ENCODE assay signal across 22 cellular contexts in the genomic region with DNA sequence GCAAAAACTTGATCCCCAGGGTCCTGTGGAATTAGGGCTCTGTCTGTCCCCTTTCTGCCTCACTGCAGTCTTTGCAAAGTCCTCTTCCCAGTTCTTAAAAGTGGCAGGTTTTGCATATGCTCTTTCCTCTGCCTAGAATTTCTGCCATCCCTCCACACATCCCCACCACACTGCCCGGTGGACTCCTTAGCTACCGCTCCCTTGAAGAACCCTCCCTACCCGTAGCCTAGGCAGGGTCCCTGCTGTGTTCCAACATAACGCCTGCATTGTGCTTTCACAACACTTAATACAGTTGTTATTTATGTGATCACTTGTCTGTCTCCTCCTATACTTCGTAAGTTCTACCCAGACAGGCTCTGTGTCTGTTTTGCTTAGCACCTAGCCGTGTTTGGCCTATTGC.
A peak's percentile ranks its signal among the peaks of the same experiment; 100 is the strongest.
DNase-seq lines count a peak whose midpoint lies in the region; ATAC-seq, FAIRE-seq and TF ChIP-seq lines count a peak whose summit lies in the region.
"Had no signal": no experiment of that assay in that cellular context is flagged by ENCODE, and none has a peak within 500 bp of the region (broad histone marks: within the 10 kb centered on the region; RNA-seq: fewer than 3 reads in every experiment).

No MANE protein-coding gene starts in this region.

- dilution Hi-C loops in endothelial cell of umbilical vein (cut with MboI; ENCODE audit: extremely low pct_ligation_motif_present, low sequenced_read_pairs) = no loop called here

- H3K36me3 ChIP-seq in endothelial cell of umbilical vein (ENCODE audit: control insufficient read depth in 2 of 2, extremely low read depth in 1 of 2, insufficient read depth in 2 of 2, low read length in 2 of 2) (no peaks in the 10 kb centered on the region), osteoblast (ENCODE audit: insufficient read depth, low read length) (no peaks in the 10 kb centered on the region), uterus (no peaks in the 10 kb centered on the region)
- H3K36me3 ChIP-seq: lower lobe of right lung had no signal

- H3K36me3 Mint-ChIP-seq in WTC11 = no peaks in the 10 kb centered on the region
- H3K36me3 Mint-ChIP-seq: immature natural killer cell had no signal

- intact Hi-C loops in endothelial cell of umbilical vein (cut with micrococcal nuclease) (no loop called here), uterus (cut with DNase I; ENCODE audit: low total_unique reads) (no loop called here), posterior vena cava (cut with DNase I) (no loop called here)

- H2AFZ ChIP-seq in endothelial cell of umbilical vein (ENCODE audit: low read depth, low read length) = no peak overlapping the region
- no peak overlapping the region for H2AFZ ChIP-seq in osteoblast (ENCODE audit: low read length)

- H3K4me2 ChIP-seq in endothelial cell of umbilical vein (ENCODE audit: insufficient read depth, low read length) (no peak overlapping the region), osteoblast (ENCODE audit: insufficient read depth, low read length) (no peak overlapping the region)

- H3K27me3 Mint-ChIP-seq in WTC11 (ENCODE audit: low read depth) = no peaks in the 10 kb centered on the region

- H4K20me1 ChIP-seq in endothelial cell of umbilical vein (replicated peaks; ENCODE audit: control insufficient read depth, extremely low read depth, insufficient read depth, low read length) = no peaks in the 10 kb centered on the region
- no peaks in the 10 kb centered on the region for H4K20me1 ChIP-seq in osteoblast (ENCODE audit: insufficient read depth, low read length)

- no peaks in the 10 kb centered on the region for H3K27me3 ChIP-seq in endothelial cell of umbilical vein (ENCODE audit: control insufficient read depth in 2 of 2, insufficient read depth in 2 of 2, low read length in 2 of 2)
- H3K27me3 ChIP-seq in osteoblast (ENCODE audit: insufficient read depth, low read length) = no peaks in the 10 kb centered on the region
- no peaks in the 10 kb centered on the region for H3K27me3 ChIP-seq in uterus
- H3K27me3 ChIP-seq: heart left ventricle had no signal

- H3K79me2 ChIP-seq in endothelial cell of umbilical vein (ENCODE audit: control insufficient read depth, insufficient read depth, low read length) (peaks cover 35% of the 10 kb centered on the region), osteoblast (ENCODE audit: insufficient read depth, low read length) (peaks cover 30% of the 10 kb centered on the region)

- no peak overlapping the region for H3K4me3 Mint-ChIP-seq in WTC11
- H3K4me3 Mint-ChIP-seq: central memory CD8-positive, alpha-beta T cell; effector memory CD8-positive, alpha-beta T cell; immature natural killer cell; naive thymus-derived CD4-positive, alpha-beta T cell; T-helper 17 cell had no signal

- no peaks in the 10 kb centered on the region for H3K9me3 Mint-ChIP-seq in WTC11
- H3K9me3 Mint-ChIP-seq: central memory CD8-positive, alpha-beta T cell; effector memory CD8-positive, alpha-beta T cell; immature natural killer cell had no signal

- H3K4me1 ChIP-seq in endothelial cell of umbilical vein (ENCODE audit: control insufficient read depth, extremely low read depth, insufficient read depth, low read length) (peaks cover 47% of the 10 kb centered on the region), osteoblast (ENCODE audit: insufficient read depth, low read length) (peaks cover 53% of the 10 kb centered on the region), uterus (peaks cover 20 to 27% of the 10 kb centered on the region in 2 donors)

- TF ChIP-seq POLR2A in endothelial cell of umbilical vein (IDR thresholded peaks at IDR 0.05; ENCODE audit: low read depth, low read length) (no peak), uterus (IDR thresholded peaks at IDR 0.05) (no peak)

- no peaks in the 10 kb centered on the region for H3K9me1 ChIP-seq in endothelial cell of umbilical vein (replicated peaks; ENCODE audit: control insufficient read depth, extremely low read depth, insufficient read depth, low read length)

- no TSS peak for BruUV-seq in endothelial cell of umbilical vein (replicated peaks; lab: Mats Ljungman, UMichigan)

- no peaks in the 10 kb centered on the region for H3K9me3 ChIP-seq in endothelial cell of umbilical vein (replicated peaks; ENCODE audit: control insufficient read depth, insufficient read depth, low read length)
- H3K9me3 ChIP-seq in osteoblast (ENCODE audit: low read depth, low read length) = no peaks in the 10 kb centered on the region
- H3K9me3 ChIP-seq in uterus = no peaks in the 10 kb centered on the region
- H3K9me3 ChIP-seq: heart left ventricle, lower lobe of right lung had no signal

- in situ Hi-C loops in GM13977 (cut with MboI; ENCODE audit: low pct_unique_long_range_greater_than_20kb, low sequenced_read_pairs, unreplicated experiment) = loop anchor here (10.0 kb wide), 1 partner anchor 56 kb away; no protein-coding TSS in a partner anchor

- H3K27ac Mint-ChIP-seq in WTC11 = peak overlapping the region; percentile 5; the same call in 1 of the 2 replicates
- H3K27ac Mint-ChIP-seq: effector memory CD8-positive, alpha-beta T cell; immature natural killer cell; T-helper 17 cell had no signal

- TF ChIP-seq CTCF in WTC11 (IDR thresholded peaks at IDR 0.05) (no peak), endothelial cell of umbilical vein (IDR thresholded peaks at IDR 0.05; ENCODE audit: extremely low read depth in 1 of 2, insufficient read depth in 1 of 2, low read depth in 1 of 2, low read length in 2 of 2) (no peak), osteoblast (IDR thresholded peaks at IDR 0.05; ENCODE audit: extremely low read depth, low read depth, low read length) (no peak), uterus (IDR thresholded peaks at IDR 0.05) (no peak), GM13977 (IDR thresholded peaks at IDR 0.05; ENCODE audit: extremely low read depth, insufficient read depth, missing control alignments) (no peak)

- H3K4me3 ChIP-seq in endothelial cell of umbilical vein (replicated peaks in 1 of 3; ENCODE audit: insufficient read depth in 1 of 3, low read depth in 1 of 3, low read length in 3 of 3) (no peak overlapping the region), osteoblast (ENCODE audit: insufficient read depth, low read length) (no peak overlapping the region), uterus (no peak overlapping the region)
- H3K4me3 ChIP-seq: heart left ventricle, lower lobe of right lung had no signal

- POLR2A ChIA-PET in WTC11 (lab: Charles Lee) (no interaction called here), endothelial cell of umbilical vein (lab: Charles Lee) (no interaction called here)

- peak; percentile 70 for ATAC-seq in WTC11
- no peak for ATAC-seq in HG02885 (IDR thresholded peaks at IDR 0.05; ENCODE audit: poor library complexity, unreplicated experiment)
- ATAC-seq: effector memory CD8-positive, alpha-beta T cell; heart left ventricle; lower lobe of right lung; naive thymus-derived CD4-positive, alpha-beta T cell; T-helper 17 cell had no signal

- peaks cover 30% of the 10 kb centered on the region for H3K4me1 Mint-ChIP-seq in WTC11
- H3K4me1 Mint-ChIP-seq: central memory CD8-positive, alpha-beta T cell had no signal

- CTCF ChIA-PET in WTC11 (lab: Charles Lee) (no interaction called here), endothelial cell of umbilical vein (lab: Charles Lee) (interaction anchor here (1.0 to 6.7 kb wide), 2 partner anchors 9 to 16 kb away, joined by 5 to 91 read pairs; no protein-coding TSS in a partner anchor)

- H3K9ac ChIP-seq in endothelial cell of umbilical vein (replicated peaks; ENCODE audit: extremely low read depth, insufficient read depth, low read length) = peak overlapping the region; percentile 14

- H3K27ac ChIP-seq in endothelial cell of umbilical vein (ENCODE audit: insufficient read depth, low read depth, low read length) (peak overlapping the region; percentile 86), osteoblast (ENCODE audit: low read depth, low read length) (peak overlapping the region; percentile 50), uterus (peak overlapping the region; percentile 87 to 98)
- H3K27ac ChIP-seq: lower lobe of right lung had no signal

- DNase-seq in WTC11 (ENCODE audit: low spot score) (no peak), endothelial cell of umbilical vein (ENCODE audit: low read depth, low spot score) (no peak), osteoblast (ENCODE audit: insufficient read length, low spot score, missing footprints) (no peak), uterus (no peak), posterior vena cava (ENCODE audit: low spot score) (no peak), GM13977 (ENCODE audit: low spot score) (no peak)
- DNase-seq: activated CD4-positive, alpha-beta T cell treated with anti-CD3 and anti-CD28 coated beads, Interleukin-2, amount 50 U/mL, for 1 hour; activated gamma-delta T cell; AML-193; DND-41; effector memory CD8-positive, alpha-beta T cell; heart left ventricle; immature natural killer cell; Kasumi-1; lower lobe of right lung; naive thymus-derived CD4-positive, alpha-beta T cell; NCI-H1092 treated with DMSO at 0.1 percent for 48 hours; NCI-H526; stimulated activated CD4-positive, alpha-beta T cell treated with anti-CD3 and anti-CD28 coated beads, Interleukin-2, amount 100 ng/mL, for 48 hours; T-helper 17 cell had no signal

- FAIRE-seq in endothelial cell of umbilical vein (lab: Jason Lieb, UNC) = no peak

TF ChIP-seq in WTC11, 78 proteins besides CTCF, POLR2A, EP300 and RAD21 (continues in another document):
- TF ChIP-seq, protein P1, sequence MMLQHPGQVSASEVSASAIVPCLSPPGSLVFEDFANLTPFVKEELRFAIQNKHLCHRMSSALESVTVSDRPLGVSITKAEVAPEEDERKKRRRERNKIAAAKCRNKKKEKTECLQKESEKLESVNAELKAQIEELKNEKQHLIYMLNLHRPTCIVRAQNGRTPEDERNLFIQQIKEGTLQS (CRISPR knock-in tag; conservative IDR thresholded peaks at IDR 0.05) = no peak
- TF ChIP-seq JUN (CRISPR knock-in tag; IDR thresholded peaks at IDR 0.05) = no peak

TF ChIP-seq in endothelial cell of umbilical vein, 7 proteins besides CTCF, POLR2A, EP300 and RAD21:
- TF ChIP-seq, protein P2, sequence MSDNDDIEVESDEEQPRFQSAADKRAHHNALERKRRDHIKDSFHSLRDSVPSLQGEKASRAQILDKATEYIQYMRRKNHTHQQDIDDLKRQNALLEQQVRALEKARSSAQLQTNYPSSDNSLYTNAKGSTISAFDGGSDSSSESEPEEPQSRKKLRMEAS (IDR thresholded peaks at IDR 0.05; ENCODE audit: insufficient read depth, insufficient read length) = no peak
- no peak for TF ChIP-seq FOS (IDR thresholded peaks at IDR 0.05; ENCODE audit: borderline replicate concordance, insufficient read depth, low read length)
- TF ChIP-seq GATA2 (IDR thresholded peaks at IDR 0.05; ENCODE audit: insufficient read depth, insufficient read length, low read depth, low read length) = no peak
- no peak for TF ChIP-seq EZH2 (IDR thresholded peaks at IDR 0.05; ENCODE audit: borderline replicate concordance, low read depth, low read length, severe bottlenecking)
- no peak for TF ChIP-seq JUN (IDR thresholded peaks at IDR 0.05; ENCODE audit: borderline replicate concordance, insufficient read depth, insufficient read length, low read depth)
- TF ChIP-seq POLR2AphosphoS5 (IDR thresholded peaks at IDR 0.05; ENCODE audit: insufficient read depth, low read depth, low read length) = no peak
